13 cellular contexts compared by ENCODE assay signal in genomic region chr3:113575191-113575590, GRCh38. TPM values are rescaled to one million over a fixed set of nuclear protein-coding genes. Genes with fewer than 3 reads are reported as not detected.
DNase-seq lines count a peak whose midpoint lies in the region; ATAC-seq and TF ChIP-seq lines count a peak whose summit lies in the region.
"Had no signal": no experiment of that assay in that cellular context is flagged by ENCODE, and none has a peak within 500 bp of the region (broad histone marks: within the 10 kb centered on the region; RNA-seq: fewer than 3 reads in every experiment).

No MANE protein-coding gene starts in this region.

- ATAC-seq in activated B cell treated with CpG ODN at 0.5 μM for 24 hours (ENCODE audit: low read depth): no peak
- ATAC-seq in naive thymus-derived CD4-positive, alpha-beta T cell: no peak
- ATAC-seq in foreskin keratinocyte: no peak
- ATAC-seq in gastroesophageal sphincter: no peak
- no peak for ATAC-seq in HG02610 (IDR thresholded peaks at IDR 0.05; ENCODE audit: unreplicated experiment)
- ATAC-seq: sciatic nerve had no signal

- POLR2A ChIA-PET in CD4-positive, alpha-beta memory T cell (lab: Charles Lee; ENCODE audit: partially characterized antibody): no interaction called here
- POLR2A ChIA-PET in activated B cell treated with CpG ODN at 0.5 μM for 24 hours (lab: Charles Lee): no interaction called here
- POLR2A ChIA-PET in naive thymus-derived CD4-positive, alpha-beta T cell (lab: Charles Lee): no interaction called here

- TF ChIP-seq POLR2A in gastroesophageal sphincter (IDR thresholded peaks at IDR 0.05): no peak

- no peak overlapping the region for H3K27ac ChIP-seq in CD4-positive, alpha-beta memory T cell (ENCODE audit: low read depth, low read length)
- H3K27ac ChIP-seq in naive thymus-derived CD4-positive, alpha-beta T cell (ENCODE audit: low read depth, low read length): no peak overlapping the region
- H3K27ac ChIP-seq in foreskin keratinocyte (no peak overlapping the region), gastroesophageal sphincter (no peak overlapping the region)

- CTCF ChIA-PET in CD4-positive, alpha-beta memory T cell (lab: Charles Lee; ENCODE audit: partially characterized antibody): interaction anchor here (5.5 to 7.1 kb wide), 2 partner anchors 78 to 84 kb away, joined by 204 to 215 read pairs; no protein-coding TSS in a partner anchor
- CTCF ChIA-PET in activated B cell treated with CpG ODN at 0.5 μM for 24 hours (lab: Charles Lee): no interaction called here
- CTCF ChIA-PET in naive thymus-derived CD4-positive, alpha-beta T cell (lab: Charles Lee): interaction anchor here (1.4 to 3.2 kb wide), 2 partner anchors 78 to 82 kb away, joined by 11 to 15 read pairs; no protein-coding TSS in a partner anchor

- peaks cover 7 to 10% (median 8%) of the 10 kb centered on the region in 4 donors for H3K4me1 Mint-ChIP-seq in CD4-positive, alpha-beta memory T cell
- peaks cover 5% of the 10 kb centered on the region for H3K4me1 Mint-ChIP-seq in activated B cell treated with CpG ODN at 0.5 μM for 24 hours
- H3K4me1 Mint-ChIP-seq in naive thymus-derived CD4-positive, alpha-beta T cell: peaks cover 3 to 21% (median 13%) of the 10 kb centered on the region in 7 donors

- DNase-seq in CD4-positive, alpha-beta memory T cell: no peak
- DNase-seq in DMS79 (lab: John Stamatoyannopoulos, UW) (peak; percentile 3), activated B cell treated with CpG ODN at 0.5 μM for 24 hours (no peak), foreskin keratinocyte (no peak)
- no peak for DNase-seq in naive thymus-derived CD4-positive, alpha-beta T cell
- DNase-seq: islet precursor cell; KG1; NCI-H2029; SK-N-SH; stimulated activated naive CD4-positive, alpha-beta T cell had no signal

- H3K9me3 Mint-ChIP-seq in CD4-positive, alpha-beta memory T cell: no peaks in the 10 kb centered on the region
- H3K9me3 Mint-ChIP-seq in activated B cell treated with CpG ODN at 0.5 μM for 24 hours: no peaks in the 10 kb centered on the region
- H3K9me3 Mint-ChIP-seq in naive thymus-derived CD4-positive, alpha-beta T cell: peaks cover 0 to 2% (median 0%) of the 10 kb centered on the region in 11 donors

- peak overlapping the region in 4 of 7 donors; percentile 49 to 86 (median 74) for H3K27ac Mint-ChIP-seq in CD4-positive, alpha-beta memory T cell
- peak overlapping the region; percentile 31 for H3K27ac Mint-ChIP-seq in activated B cell treated with CpG ODN at 0.5 μM for 24 hours
- H3K27ac Mint-ChIP-seq in naive thymus-derived CD4-positive, alpha-beta T cell: peak overlapping the region in 8 of 9 donors; percentile 10 to 79 (median 66)

- TF ChIP-seq EP300 in gastroesophageal sphincter (IDR thresholded peaks at IDR 0.05): no peak

- H3K36me3 Mint-ChIP-seq in CD4-positive, alpha-beta memory T cell: peaks cover 31 to 46% of the 10 kb centered on the region in 2 donors
- peaks cover 45% of the 10 kb centered on the region for H3K36me3 Mint-ChIP-seq in activated B cell treated with CpG ODN at 0.5 μM for 24 hours (ENCODE audit: low read depth)
- H3K36me3 Mint-ChIP-seq in naive thymus-derived CD4-positive, alpha-beta T cell: peaks cover 0 to 16% (median 1%) of the 10 kb centered on the region in 5 donors

- 32 to 61% methylated on average over 2 to 4 of the region's 4 CpGs for WGBS in gastroesophageal sphincter (ENCODE audit: low coverage in 1 of 2), 2 donors

- no peaks in the 10 kb centered on the region for H3K4me1 ChIP-seq in CD4-positive, alpha-beta memory T cell (ENCODE audit: insufficient read depth, low read length)
- no peaks in the 10 kb centered on the region for H3K4me1 ChIP-seq in naive thymus-derived CD4-positive, alpha-beta T cell (ENCODE audit: control insufficient read depth in 2 of 2, insufficient read depth in 2 of 2, low read length in 2 of 2)
- H3K4me1 ChIP-seq in foreskin keratinocyte (no peaks in the 10 kb centered on the region), gastroesophageal sphincter (no peaks in the 10 kb centered on the region)

- intact Hi-C loops in CD4-positive, alpha-beta memory T cell (cut with micrococcal nuclease): no loop called here
- intact Hi-C loops in activated B cell treated with CpG ODN at 0.5 μM for 24 hours (cut with micrococcal nuclease): loop anchor here (5.0 kb wide), 2 partner anchors 288 to 438 kb away; no protein-coding TSS in a partner anchor
- intact Hi-C loops in naive thymus-derived CD4-positive, alpha-beta T cell (cut with micrococcal nuclease): loop anchor here in 1 of 2 donors (5.0 kb wide), 2 partner anchors 63 to 438 kb away; no protein-coding TSS in a partner anchor

- no peaks in the 10 kb centered on the region for H3K27me3 ChIP-seq in CD4-positive, alpha-beta memory T cell (ENCODE audit: insufficient read depth, low read length)
- H3K27me3 ChIP-seq in naive thymus-derived CD4-positive, alpha-beta T cell (ENCODE audit: control insufficient read depth in 2 of 2, insufficient read depth in 2 of 2, low read length in 2 of 2): no peaks in the 10 kb centered on the region
- H3K27me3 ChIP-seq in foreskin keratinocyte (peaks cover 16% of the 10 kb centered on the region), gastroesophageal sphincter (peaks cover 8% of the 10 kb centered on the region)

- peaks cover 3% of the 10 kb centered on the region for H3K36me3 ChIP-seq in CD4-positive, alpha-beta memory T cell (ENCODE audit: insufficient read depth, low read length)
- H3K36me3 ChIP-seq in naive thymus-derived CD4-positive, alpha-beta T cell (ENCODE audit: control insufficient read depth in 2 of 3, insufficient read depth in 3 of 3, low read length in 3 of 3): peaks cover 0 to 27% (median 0%) of the 10 kb centered on the region in 3 experiments
- no peaks in the 10 kb centered on the region for H3K36me3 ChIP-seq in gastroesophageal sphincter

- H3K4me3 ChIP-seq in CD4-positive, alpha-beta memory T cell (ENCODE audit: low read length in 2 of 2): no peak overlapping the region
- no peak overlapping the region for H3K4me3 ChIP-seq in naive thymus-derived CD4-positive, alpha-beta T cell (ENCODE audit: low read length)
- no peak overlapping the region for H3K4me3 ChIP-seq in gastroesophageal sphincter

- no peaks in the 10 kb centered on the region for H3K27me3 Mint-ChIP-seq in CD4-positive, alpha-beta memory T cell
- no peaks in the 10 kb centered on the region for H3K27me3 Mint-ChIP-seq in activated B cell treated with CpG ODN at 0.5 μM for 24 hours
- no peaks in the 10 kb centered on the region for H3K27me3 Mint-ChIP-seq in naive thymus-derived CD4-positive, alpha-beta T cell

- no peak for TF ChIP-seq CTCF in activated B cell treated with CpG ODN at 0.5 μM for 24 hours (IDR thresholded peaks at IDR 0.05)
- TF ChIP-seq CTCF in foreskin keratinocyte (conservative IDR thresholded peaks at IDR 0.05): no peak
- TF ChIP-seq CTCF in gastroesophageal sphincter (IDR thresholded peaks at IDR 0.05): no peak

- H3K9me3 ChIP-seq in CD4-positive, alpha-beta memory T cell (ENCODE audit: control insufficient read depth in 1 of 2, low read length in 2 of 2): no peaks in the 10 kb centered on the region
- H3K9me3 ChIP-seq in naive thymus-derived CD4-positive, alpha-beta T cell (ENCODE audit: control insufficient read depth in 2 of 3, low read length in 3 of 3): no peaks in the 10 kb centered on the region
- H3K9me3 ChIP-seq in gastroesophageal sphincter: no peaks in the 10 kb centered on the region
- H3K9me3 ChIP-seq: SK-N-SH had no signal

- no peak overlapping the region for H3K4me3 Mint-ChIP-seq in CD4-positive, alpha-beta memory T cell
- no peak overlapping the region for H3K4me3 Mint-ChIP-seq in activated B cell treated with CpG ODN at 0.5 μM for 24 hours
- no peak overlapping the region for H3K4me3 Mint-ChIP-seq in naive thymus-derived CD4-positive, alpha-beta T cell

RNA-seq across cellular contexts. Expression of gene SIDT1, which starts 42.8 kb away (rescaled TPM):
- total RNA-seq in CD4-positive, alpha-beta memory T cell: 10 to 100 TPM; 55.0 to 56.1 TPM
- 10 to 100 TPM; 12.1 to 23.4 TPM for polyA plus RNA-seq in CD4-positive, alpha-beta memory T cell
- 35.7 and 44.9 TPM in 2 replicates for total RNA-seq in activated B cell treated with CpG ODN at 0.5 μM for 24 hours
- total RNA-seq in naive thymus-derived CD4-positive, alpha-beta T cell: 10 to 100 TPM; 32.1 to 65.7 (median 60.7) TPM
- polyA plus RNA-seq in naive thymus-derived CD4-positive, alpha-beta T cell: 10 to 100 TPM; 19.9 to 33.3 TPM
- 0.03 and 0.11 TPM in 2 replicates for total RNA-seq in foreskin keratinocyte
- polyA plus RNA-seq in foreskin keratinocyte: 0.02 and 0.04 TPM in 2 replicates
- total RNA-seq in gastroesophageal sphincter: under 1 TPM; 0.15 to 0.99 (median 0.86) TPM

Comparison
In these comparisons a context has a peak if more than half of its experiments do, and no peak if none do; other contexts are left out.
1. RNA of gene SIDT1, which starts 42.8 kb away (total RNA-seq): 32.1 to 65.7 TPM in naive thymus-derived CD4-positive, alpha-beta T cell, 55.0 to 56.1 TPM in CD4-positive, alpha-beta memory T cell and 35.7 to 44.9 TPM in activated B cell treated with CpG ODN at 0.5 μM for 24 hours; 0.15 to 0.99 TPM in gastroesophageal sphincter and 0.03 to 0.11 TPM in foreskin keratinocyte; every median in the first group is over 10 times any median in the second.
2. Peak in every context shown above with its lines, with median percentiles within 50 percentile points of each other: H3K27ac Mint-ChIP-seq.